8 cellular contexts compared by ENCODE assay signal in genomic region chr9:127828262-127829031, GRCh38. TPM values are rescaled to one million over a fixed set of nuclear protein-coding genes. Genes with fewer than 3 reads are reported as not detected.
DNase-seq lines count a peak whose midpoint lies in the region; ATAC-seq and TF ChIP-seq lines count a peak whose summit lies in the region.

No MANE protein-coding gene starts in this region.

- no peaks in the 10 kb centered on the region for H3K36me3 ChIP-seq in PC-3 (ENCODE audit: low read depth, low read length)
- no peaks in the 10 kb centered on the region for H3K36me3 ChIP-seq in neural progenitor cell

- H3K9me3 ChIP-seq in PC-3 (ENCODE audit: low read length) (no peaks in the 10 kb centered on the region), neural progenitor cell (ENCODE audit: low read depth) (no peaks in the 10 kb centered on the region)

- POLR2A ChIA-PET in PC-3 (lab: Charles Lee; ENCODE audit: unreplicated experiment) = no interaction called here

- DNase-seq in COLO668 (lab: John Stamatoyannopoulos, UW; ENCODE audit: unreplicated experiment) (peak; percentile 74), PC-3 (peak; percentile 36), globus pallidus (ENCODE audit: low spot score) (peak; percentile 35), neural progenitor cell (ENCODE audit: low spot score) (peak; percentile 96), NCI-H1694 treated with DMSO at 0.1 percent for 48 hours (lab: John Stamatoyannopoulos, UW) (no peak), AML-193 (lab: John Stamatoyannopoulos, UW) (no peak), SHP77 treated with DMSO at 0.1 percent for 48 hours (lab: John Stamatoyannopoulos, UW) (no peak)

- H3K4me1 Mint-ChIP-seq in neural progenitor cell = peaks cover 28% of the 10 kb centered on the region

- TF ChIP-seq CTCF in PC-3 (conservative IDR thresholded peaks at IDR 0.05; ENCODE audit: low read depth, low read length) (no peak), neural progenitor cell (IDR thresholded peaks at IDR 0.05) (no peak)

- H3K4me1 ChIP-seq in PC-3 (ENCODE audit: insufficient read depth, low read length) = 0 out of 2 replicates have a peak, but pooled peaks cover 3% of the 10 kb centered on the region
- peaks cover 4% of the 10 kb centered on the region for H3K4me1 ChIP-seq in neural progenitor cell

- H3F3A ChIP-seq in PC-3 (ENCODE audit: low read length, unreplicated experiment) = no peaks in the 10 kb centered on the region
- peaks cover 26% of the 10 kb centered on the region for H3F3A ChIP-seq in neural progenitor cell (ENCODE audit: low read depth)

- H3K4me3 ChIP-seq in PC-3 (ENCODE audit: low read length) (peak overlapping the region; percentile 48; the same call in 1 of the 2 replicates), neural progenitor cell (peak overlapping the region; percentile 38)

- H3K9ac ChIP-seq in PC-3 (ENCODE audit: low read length) (no peak overlapping the region), neural progenitor cell (no peak overlapping the region)

- H2AFZ ChIP-seq in PC-3 (ENCODE audit: low read length) (peak overlapping the region; percentile 63), neural progenitor cell (replicated peaks) (peak overlapping the region; percentile 35)

- no TSS peak for BruUV-seq in PC-3 (replicated peaks; lab: Mats Ljungman, UMichigan)

- H3K27me3 Mint-ChIP-seq in neural progenitor cell (ENCODE audit: insufficient read depth, low read depth) = peaks cover 8% of the 10 kb centered on the region

- H3K27ac Mint-ChIP-seq in neural progenitor cell = no peak overlapping the region

- no peaks in the 10 kb centered on the region for H4K20me1 ChIP-seq in PC-3 (ENCODE audit: low read length)
- H4K20me1 ChIP-seq in neural progenitor cell (ENCODE audit: low read depth) = no peaks in the 10 kb centered on the region

- H3K36me3 Mint-ChIP-seq in neural progenitor cell = no peaks in the 10 kb centered on the region

- no peaks in the 10 kb centered on the region for H3K9me3 Mint-ChIP-seq in neural progenitor cell

- CTCF ChIA-PET in PC-3 (lab: Charles Lee) = no interaction called here

- peak overlapping the region; percentile 60 for H3K4me3 Mint-ChIP-seq in neural progenitor cell

- no peaks in the 10 kb centered on the region for H3K27me3 ChIP-seq in PC-3 (ENCODE audit: low read length)
- peaks cover 27% of the 10 kb centered on the region for H3K27me3 ChIP-seq in neural progenitor cell

- no peak overlapping the region for H3K27ac ChIP-seq in PC-3 (ENCODE audit: low read length)
- H3K27ac ChIP-seq in neural progenitor cell = no peak overlapping the region

- peak; percentile 80 for ATAC-seq in PC-3
- no peak for ATAC-seq in GM18519 (IDR thresholded peaks at IDR 0.05; ENCODE audit: low FRiP score, unreplicated experiment)

- intact Hi-C loops in PC-3 (cut with micrococcal nuclease) = no loop called here

- H3K4me2 ChIP-seq in PC-3 (ENCODE audit: low read length) (peak overlapping the region; percentile 74), neural progenitor cell (peak overlapping the region; percentile 74)

- H3K79me2 ChIP-seq in PC-3 (ENCODE audit: low read length) = no peaks in the 10 kb centered on the region
- H3K79me2 ChIP-seq in neural progenitor cell (ENCODE audit: low read depth) = no peaks in the 10 kb centered on the region

- no peaks in the 10 kb centered on the region for H3K9me2 ChIP-seq in PC-3 (replicated peaks; ENCODE audit: low read length)

RNA-seq across cellular contexts. Expression of gene FPGS, which starts 25.8 kb away (rescaled TPM):
- total RNA-seq in PC-3 (2014; rRNA removed) = 78.5 and 133 TPM in 2 replicates
- total RNA-seq in neural progenitor cell (ENCODE audit: low replicate concordance) = 32.8 and 60.5 TPM in 2 replicates

RNA-seq across cellular contexts. Expression of gene ENG, which starts 26.0 kb away (rescaled TPM):
- total RNA-seq in PC-3 (2014; rRNA removed) = 1.1 and 1.2 TPM in 2 replicates
- total RNA-seq in neural progenitor cell (ENCODE audit: low replicate concordance) = 0.19 TPM in 1 of 2 replicates, not detected in the other

RNA-seq across cellular contexts. Expression of gene CDK9, which starts 42.6 kb away (rescaled TPM):
- total RNA-seq in PC-3 (2014; rRNA removed) = 37.3 and 39.2 TPM in 2 replicates
- total RNA-seq in neural progenitor cell (ENCODE audit: low replicate concordance) = 22.5 and 47.8 TPM in 2 replicates

RNA-seq across cellular contexts. Expression of gene AK1, which starts 49.0 kb away (rescaled TPM):
- total RNA-seq in PC-3 (2014; rRNA removed) (79.1 and 105 TPM in 2 replicates), neural progenitor cell (ENCODE audit: low replicate concordance) (20.5 and 25.6 TPM in 2 replicates)

RNA-seq across cellular contexts. Expression of gene SH2D3C, which starts 50.0 kb away (rescaled TPM):
- total RNA-seq in PC-3 (2014; rRNA removed) = 0.26 and 1.0 TPM in 2 replicates
- total RNA-seq in neural progenitor cell (ENCODE audit: low replicate concordance) = 1.8 and 1.9 TPM in 2 replicates

Comparison
In these comparisons a context has a peak if more than half of its experiments do, and no peak if none do; other contexts are left out.
1. DNase-seq: peak in COLO668 (single experiment), PC-3 (single experiment), globus pallidus (single experiment) and neural progenitor cell (single experiment); none in NCI-H1694 treated with DMSO at 0.1 percent for 48 hours (single experiment), AML-193 (0 of 2) and SHP77 treated with DMSO at 0.1 percent for 48 hours (single experiment).